Comparison of ENCODE assay signal across 8 cellular contexts in genomic region chr20:50510706-50511401, GRCh38. TPM values are rescaled to one million over a fixed set of nuclear protein-coding genes. Genes with fewer than 3 reads are reported as not detected.
A peak's percentile ranks its signal among the peaks of the same experiment; 100 is the strongest.
DNase-seq lines count a peak whose midpoint lies in the region; ATAC-seq, FAIRE-seq and TF ChIP-seq lines count a peak whose summit lies in the region.

No MANE protein-coding gene starts in this region.

- H3K9me3 ChIP-seq in astrocyte (ENCODE audit: insufficient read depth, low read depth, low read length) (no peaks in the 10 kb centered on the region), kidney (ENCODE audit: control insufficient read depth in 1 of 2, low read length in 2 of 2) (no peaks in the 10 kb centered on the region)

- no peak for ATAC-seq in stimulated activated naive CD8-positive, alpha-beta T cell treated with anti-CD3 and anti-CD28 coated beads, Interleukin-15, Interleukin-2, amounts not matched to agents 100 U/mL and 50 U/mL, for 24 hours
- ATAC-seq in HG03159 (IDR thresholded peaks at IDR 0.05; ENCODE audit: unreplicated experiment), result no peak

- peak overlapping the region; percentile 98 for H3K9ac ChIP-seq in astrocyte (ENCODE audit: low read length)
- peak overlapping the region; percentile 37 to 97 for H3K9ac ChIP-seq in kidney (ENCODE audit: low read length in 2 of 2)

- H3K36me3 ChIP-seq in astrocyte (ENCODE audit: insufficient read depth, low read length) (no peaks in the 10 kb centered on the region), kidney (ENCODE audit: control insufficient read depth in 1 of 2, insufficient read depth in 2 of 2, low read length in 2 of 2) (no peaks in the 10 kb centered on the region)

- H3K27me3 Mint-ChIP-seq in astrocyte (ENCODE audit: low read depth, unreplicated experiment), result no peaks in the 10 kb centered on the region

- no peak for DNase-seq in GM12865 (ENCODE audit: low read depth)
- DNase-seq in M059J (ENCODE audit: low read depth), result peak; percentile 55
- no peak for DNase-seq in astrocyte (ENCODE audit: low read depth)
- DNase-seq in kidney, result peak; percentile 78
- peak; percentile 39 for DNase-seq in stimulated activated naive CD8-positive, alpha-beta T cell treated with anti-CD3 and anti-CD28 coated beads, Interleukin-15, Interleukin-2, amounts not matched to agents 100 U/mL and 50 U/mL, for 24 hours
- no peak for DNase-seq in amniotic stem cell (lab: John Stamatoyannopoulos, UW)
- DNase-seq in NK-92 treated with Interleukin-12 subunit alpha and Interleukin-12 subunit beta, amount 100 ng/mL, for 24 hours (lab: John Stamatoyannopoulos, UW), result no peak

- H3K27ac ChIP-seq in astrocyte (ENCODE audit: low read depth, low read length), result peak overlapping the region; percentile 92
- peak overlapping the region; percentile 85 to 90 for H3K27ac ChIP-seq in kidney (ENCODE audit: low read depth in 2 of 2, low read length in 2 of 2)

- H3K36me3 Mint-ChIP-seq in astrocyte (ENCODE audit: low read depth, unreplicated experiment), result no peaks in the 10 kb centered on the region

- peaks cover 33% of the 10 kb centered on the region for H3K4me1 Mint-ChIP-seq in astrocyte (ENCODE audit: low read depth, unreplicated experiment)

- H3K4me3 ChIP-seq in GM12865 (ENCODE audit: low read depth, low read length) (peak overlapping the region; percentile 99), astrocyte (ENCODE audit: insufficient read depth, low read depth, low read length) (peak overlapping the region; percentile 76), kidney (ENCODE audit: low read length in 2 of 2) (peak overlapping the region; percentile 81 to 89)

- intact Hi-C loops in kidney (cut with DNase I), result no loop called here

- peak overlapping the region; percentile 86 for H3K27ac Mint-ChIP-seq in astrocyte (ENCODE audit: unreplicated experiment)

- FAIRE-seq in astrocyte (lab: Jason Lieb, UNC) (no peak), kidney (lab: Jason Lieb, UNC) (no peak)

- peaks cover 58% of the 10 kb centered on the region for H3K79me2 ChIP-seq in astrocyte (ENCODE audit: insufficient read depth, low read length)

- no peak for TF ChIP-seq CTCF in GM12865 (IDR thresholded peaks at IDR 0.05; ENCODE audit: insufficient read depth, low read depth, low read length, missing control alignments)
- no peak for TF ChIP-seq CTCF in astrocyte (IDR thresholded peaks at IDR 0.05; ENCODE audit: insufficient read depth, low read depth, low read length)
- TF ChIP-seq CTCF in kidney (IDR thresholded peaks at IDR 0.05; ENCODE audit: borderline replicate concordance, extremely low read depth, insufficient read depth), result no peak

- peaks cover 44% of the 10 kb centered on the region for H4K20me1 ChIP-seq in astrocyte (ENCODE audit: insufficient read depth, low read length)

- no peaks in the 10 kb centered on the region for H3K9me3 Mint-ChIP-seq in astrocyte (ENCODE audit: unreplicated experiment)

- peak overlapping the region; percentile 98 for H3K4me2 ChIP-seq in astrocyte (ENCODE audit: low read length)

- H2AFZ ChIP-seq in astrocyte (ENCODE audit: low read depth, low read length), result no peak overlapping the region

- H3K27me3 ChIP-seq in astrocyte (ENCODE audit: insufficient read depth, low read length), result no peaks in the 10 kb centered on the region

- peaks cover 37% of the 10 kb centered on the region for H3K4me1 ChIP-seq in astrocyte (ENCODE audit: insufficient read depth, low read length)
- peaks cover 14 to 29% of the 10 kb centered on the region in 2 donors for H3K4me1 ChIP-seq in kidney (ENCODE audit: control insufficient read depth in 1 of 2, insufficient read depth in 1 of 2, low read depth in 1 of 2, low read length in 2 of 2)

- peak overlapping the region; percentile 100 for H3K4me3 Mint-ChIP-seq in astrocyte (ENCODE audit: unreplicated experiment)

RNA-seq across cellular contexts. Expression of gene PTPN1, which starts 0.7 kb away (rescaled TPM):
- 62.0 and 84.9 TPM in 2 replicates for total RNA-seq in M059J (2014; rRNA removed; shearing (Covaris generic))
- total RNA-seq in astrocyte (60.6 and 64.9 TPM in 2 replicates), kidney (80.4 TPM)
- polyA plus RNA-seq in kidney (ENCODE audit: insufficient read depth, low read depth, low replicate concordance), result 29.6 TPM

Comparison
In these comparisons a context has a peak if more than half of its experiments do, and no peak if none do; other contexts are left out.
1. DNase-seq: peak in M059J (single experiment), kidney (single experiment) and stimulated activated naive CD8-positive, alpha-beta T cell treated with anti-CD3 and anti-CD28 coated beads, Interleukin-15, Interleukin-2, amounts not matched to agents 100 U/mL and 50 U/mL, for 24 hours (single experiment); none in GM12865 (single experiment), astrocyte (single experiment), amniotic stem cell (single experiment) and NK-92 treated with Interleukin-12 subunit alpha and Interleukin-12 subunit beta, amount 100 ng/mL, for 24 hours (single experiment).
2. Peak in every context shown above with its lines, with median percentiles within 50 percentile points of each other: H3K4me3 ChIP-seq.